2 cellular contexts compared by ENCODE assay signal in the genomic region with DNA sequence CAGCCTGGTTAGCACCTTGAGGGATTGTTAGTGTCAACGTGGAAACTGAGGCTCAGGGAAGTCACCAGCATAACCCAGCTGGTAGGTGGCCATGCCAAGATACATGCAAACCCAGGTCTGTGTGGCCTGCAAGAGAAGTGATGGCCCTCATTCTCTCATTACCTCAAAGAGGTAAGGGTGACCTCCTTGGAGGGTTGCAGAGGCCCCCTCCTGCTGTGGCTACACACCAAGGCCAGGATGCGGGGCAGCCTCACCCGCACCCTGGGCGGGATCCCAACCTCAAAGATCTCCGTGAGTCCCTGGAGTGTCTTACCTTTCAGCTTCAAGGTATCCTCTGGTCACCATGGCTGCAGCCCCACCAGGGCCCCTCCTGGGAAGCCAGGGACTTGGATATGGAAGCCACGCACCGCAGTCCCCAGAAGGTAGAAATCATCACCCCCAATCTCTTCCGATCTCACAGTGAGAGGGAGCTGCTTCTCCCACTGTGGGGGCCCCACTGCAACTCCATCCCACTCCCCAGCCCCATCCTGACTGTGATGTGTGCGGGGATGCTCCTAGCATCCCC.
TF ChIP-seq lines count a peak whose summit lies in the region.

No MANE protein-coding gene starts in this region.

TF ChIP-seq in SK-N-SH, 30 proteins besides CTCF, POLR2A, EP300 and RAD21 (continued from another document):
- TF ChIP-seq TAF1 (IDR thresholded peaks at IDR 0.05; ENCODE audit: borderline replicate concordance, low read depth, low read length) (no peak), GABPA (IDR thresholded peaks at IDR 0.05; ENCODE audit: low read depth) (no peak), NRF1 (IDR thresholded peaks at IDR 0.05; ENCODE audit: low read depth, low read length) (no peak), RXRA (IDR thresholded peaks at IDR 0.05; ENCODE audit: borderline replicate concordance, low read depth) (no peak), JUND (IDR thresholded peaks at IDR 0.05) (no peak), YY1 (IDR thresholded peaks at IDR 0.05; ENCODE audit: low read depth) (no peak), MEF2A (IDR thresholded peaks at IDR 0.05; ENCODE audit: borderline replicate concordance, low read depth) (no peak), RCOR1 (IDR thresholded peaks at IDR 0.05; ENCODE audit: low read length) (no peak), FOXJ3 (CRISPR knock-in tag; IDR thresholded peaks at IDR 0.05) (no peak)
- TF ChIP-seq, protein P1, sequence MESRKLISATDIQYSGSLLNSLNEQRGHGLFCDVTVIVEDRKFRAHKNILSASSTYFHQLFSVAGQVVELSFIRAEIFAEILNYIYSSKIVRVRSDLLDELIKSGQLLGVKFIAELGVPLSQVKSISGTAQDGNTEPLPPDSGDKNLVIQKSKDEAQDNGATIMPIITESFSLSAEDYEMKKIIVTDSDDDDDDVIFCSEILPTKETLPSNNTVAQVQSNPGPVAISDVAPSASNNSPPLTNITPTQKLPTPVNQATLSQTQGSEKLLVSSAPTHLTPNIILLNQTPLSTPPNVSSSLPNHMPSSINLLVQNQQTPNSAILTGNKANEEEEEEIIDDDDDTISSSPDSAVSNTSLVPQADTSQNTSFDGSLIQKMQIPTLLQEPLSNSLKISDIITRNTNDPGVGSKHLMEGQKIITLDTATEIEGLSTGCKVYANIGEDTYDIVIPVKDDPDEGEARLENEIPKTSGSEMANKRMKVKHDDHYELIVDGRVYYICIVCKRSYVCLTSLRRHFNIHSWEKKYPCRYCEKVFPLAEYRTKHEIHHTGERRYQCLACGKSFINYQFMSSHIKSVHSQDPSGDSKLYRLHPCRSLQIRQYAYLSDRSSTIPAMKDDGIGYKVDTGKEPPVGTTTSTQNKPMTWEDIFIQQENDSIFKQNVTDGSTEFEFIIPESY (IDR thresholded peaks at IDR 0.05; ENCODE audit: borderline replicate concordance, low read depth) = no peak

TF ChIP-seq in SK-N-SH treated with all-trans-retinoic acid at 6 μM for 48 hours, 23 proteins besides CTCF, POLR2A, EP300 and RAD21 (continued from another document):
- TF ChIP-seq, protein P2, sequence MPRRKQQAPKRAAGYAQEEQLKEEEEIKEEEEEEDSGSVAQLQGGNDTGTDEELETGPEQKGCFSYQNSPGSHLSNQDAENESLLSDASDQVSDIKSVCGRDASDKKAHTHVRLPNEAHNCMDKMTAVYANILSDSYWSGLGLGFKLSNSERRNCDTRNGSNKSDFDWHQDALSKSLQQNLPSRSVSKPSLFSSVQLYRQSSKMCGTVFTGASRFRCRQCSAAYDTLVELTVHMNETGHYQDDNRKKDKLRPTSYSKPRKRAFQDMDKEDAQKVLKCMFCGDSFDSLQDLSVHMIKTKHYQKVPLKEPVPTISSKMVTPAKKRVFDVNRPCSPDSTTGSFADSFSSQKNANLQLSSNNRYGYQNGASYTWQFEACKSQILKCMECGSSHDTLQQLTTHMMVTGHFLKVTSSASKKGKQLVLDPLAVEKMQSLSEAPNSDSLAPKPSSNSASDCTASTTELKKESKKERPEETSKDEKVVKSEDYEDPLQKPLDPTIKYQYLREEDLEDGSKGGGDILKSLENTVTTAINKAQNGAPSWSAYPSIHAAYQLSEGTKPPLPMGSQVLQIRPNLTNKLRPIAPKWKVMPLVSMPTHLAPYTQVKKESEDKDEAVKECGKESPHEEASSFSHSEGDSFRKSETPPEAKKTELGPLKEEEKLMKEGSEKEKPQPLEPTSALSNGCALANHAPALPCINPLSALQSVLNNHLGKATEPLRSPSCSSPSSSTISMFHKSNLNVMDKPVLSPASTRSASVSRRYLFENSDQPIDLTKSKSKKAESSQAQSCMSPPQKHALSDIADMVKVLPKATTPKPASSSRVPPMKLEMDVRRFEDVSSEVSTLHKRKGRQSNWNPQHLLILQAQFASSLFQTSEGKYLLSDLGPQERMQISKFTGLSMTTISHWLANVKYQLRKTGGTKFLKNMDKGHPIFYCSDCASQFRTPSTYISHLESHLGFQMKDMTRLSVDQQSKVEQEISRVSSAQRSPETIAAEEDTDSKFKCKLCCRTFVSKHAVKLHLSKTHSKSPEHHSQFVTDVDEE (CRISPR knock-in tag; IDR thresholded peaks at IDR 0.05) = no peak
- TF ChIP-seq CSDC2 (CRISPR knock-in tag; IDR thresholded peaks at IDR 0.05) = no peak
- TF ChIP-seq ZNF565 (CRISPR knock-in tag; conservative IDR thresholded peaks at IDR 0.05; ENCODE audit: low read depth) = no peak
- TF ChIP-seq, protein P3, sequence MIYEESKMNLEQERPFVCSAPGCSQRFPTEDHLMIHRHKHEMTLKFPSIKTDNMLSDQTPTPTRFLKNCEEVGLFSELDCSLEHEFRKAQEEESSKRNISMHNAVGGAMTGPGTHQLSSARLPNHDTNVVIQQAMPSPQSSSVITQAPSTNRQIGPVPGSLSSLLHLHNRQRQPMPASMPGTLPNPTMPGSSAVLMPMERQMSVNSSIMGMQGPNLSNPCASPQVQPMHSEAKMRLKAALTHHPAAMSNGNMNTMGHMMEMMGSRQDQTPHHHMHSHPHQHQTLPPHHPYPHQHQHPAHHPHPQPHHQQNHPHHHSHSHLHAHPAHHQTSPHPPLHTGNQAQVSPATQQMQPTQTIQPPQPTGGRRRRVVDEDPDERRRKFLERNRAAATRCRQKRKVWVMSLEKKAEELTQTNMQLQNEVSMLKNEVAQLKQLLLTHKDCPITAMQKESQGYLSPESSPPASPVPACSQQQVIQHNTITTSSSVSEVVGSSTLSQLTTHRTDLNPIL (CRISPR knock-in tag; IDR thresholded peaks at IDR 0.05; ENCODE audit: low read depth) = no peak
- no peak for TF ChIP-seq OSR1 (CRISPR knock-in tag; IDR thresholded peaks at IDR 0.05)
